In the genomic region with DNA sequence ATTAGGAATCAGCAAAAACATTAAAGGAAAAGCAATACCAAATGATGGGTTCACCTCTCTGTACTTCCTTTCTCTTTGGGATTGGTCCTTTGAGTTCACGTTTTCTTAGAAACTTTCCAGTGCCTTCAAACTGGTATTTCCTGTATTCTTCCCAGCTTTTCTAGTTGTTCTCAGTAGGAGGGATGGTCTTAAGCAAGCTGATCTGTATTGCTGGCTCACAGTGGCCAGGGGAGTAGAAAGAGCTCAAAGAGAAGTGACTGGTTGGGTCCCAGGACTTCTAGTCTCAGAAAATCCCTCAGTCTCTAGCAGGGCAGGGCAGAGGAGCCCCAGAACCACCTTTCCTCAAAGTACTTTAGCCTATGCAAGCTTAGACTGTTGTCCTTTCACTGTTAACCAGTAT, we compare ENCODE assay signal across 1 cellular context.
TF ChIP-seq lines count a peak whose summit lies in the region.

No MANE protein-coding gene starts in this region.

TF ChIP-seq in GM23338, 12 proteins besides CTCF, POLR2A, EP300 and RAD21 (continued from another document):
- TF ChIP-seq, protein P1, sequence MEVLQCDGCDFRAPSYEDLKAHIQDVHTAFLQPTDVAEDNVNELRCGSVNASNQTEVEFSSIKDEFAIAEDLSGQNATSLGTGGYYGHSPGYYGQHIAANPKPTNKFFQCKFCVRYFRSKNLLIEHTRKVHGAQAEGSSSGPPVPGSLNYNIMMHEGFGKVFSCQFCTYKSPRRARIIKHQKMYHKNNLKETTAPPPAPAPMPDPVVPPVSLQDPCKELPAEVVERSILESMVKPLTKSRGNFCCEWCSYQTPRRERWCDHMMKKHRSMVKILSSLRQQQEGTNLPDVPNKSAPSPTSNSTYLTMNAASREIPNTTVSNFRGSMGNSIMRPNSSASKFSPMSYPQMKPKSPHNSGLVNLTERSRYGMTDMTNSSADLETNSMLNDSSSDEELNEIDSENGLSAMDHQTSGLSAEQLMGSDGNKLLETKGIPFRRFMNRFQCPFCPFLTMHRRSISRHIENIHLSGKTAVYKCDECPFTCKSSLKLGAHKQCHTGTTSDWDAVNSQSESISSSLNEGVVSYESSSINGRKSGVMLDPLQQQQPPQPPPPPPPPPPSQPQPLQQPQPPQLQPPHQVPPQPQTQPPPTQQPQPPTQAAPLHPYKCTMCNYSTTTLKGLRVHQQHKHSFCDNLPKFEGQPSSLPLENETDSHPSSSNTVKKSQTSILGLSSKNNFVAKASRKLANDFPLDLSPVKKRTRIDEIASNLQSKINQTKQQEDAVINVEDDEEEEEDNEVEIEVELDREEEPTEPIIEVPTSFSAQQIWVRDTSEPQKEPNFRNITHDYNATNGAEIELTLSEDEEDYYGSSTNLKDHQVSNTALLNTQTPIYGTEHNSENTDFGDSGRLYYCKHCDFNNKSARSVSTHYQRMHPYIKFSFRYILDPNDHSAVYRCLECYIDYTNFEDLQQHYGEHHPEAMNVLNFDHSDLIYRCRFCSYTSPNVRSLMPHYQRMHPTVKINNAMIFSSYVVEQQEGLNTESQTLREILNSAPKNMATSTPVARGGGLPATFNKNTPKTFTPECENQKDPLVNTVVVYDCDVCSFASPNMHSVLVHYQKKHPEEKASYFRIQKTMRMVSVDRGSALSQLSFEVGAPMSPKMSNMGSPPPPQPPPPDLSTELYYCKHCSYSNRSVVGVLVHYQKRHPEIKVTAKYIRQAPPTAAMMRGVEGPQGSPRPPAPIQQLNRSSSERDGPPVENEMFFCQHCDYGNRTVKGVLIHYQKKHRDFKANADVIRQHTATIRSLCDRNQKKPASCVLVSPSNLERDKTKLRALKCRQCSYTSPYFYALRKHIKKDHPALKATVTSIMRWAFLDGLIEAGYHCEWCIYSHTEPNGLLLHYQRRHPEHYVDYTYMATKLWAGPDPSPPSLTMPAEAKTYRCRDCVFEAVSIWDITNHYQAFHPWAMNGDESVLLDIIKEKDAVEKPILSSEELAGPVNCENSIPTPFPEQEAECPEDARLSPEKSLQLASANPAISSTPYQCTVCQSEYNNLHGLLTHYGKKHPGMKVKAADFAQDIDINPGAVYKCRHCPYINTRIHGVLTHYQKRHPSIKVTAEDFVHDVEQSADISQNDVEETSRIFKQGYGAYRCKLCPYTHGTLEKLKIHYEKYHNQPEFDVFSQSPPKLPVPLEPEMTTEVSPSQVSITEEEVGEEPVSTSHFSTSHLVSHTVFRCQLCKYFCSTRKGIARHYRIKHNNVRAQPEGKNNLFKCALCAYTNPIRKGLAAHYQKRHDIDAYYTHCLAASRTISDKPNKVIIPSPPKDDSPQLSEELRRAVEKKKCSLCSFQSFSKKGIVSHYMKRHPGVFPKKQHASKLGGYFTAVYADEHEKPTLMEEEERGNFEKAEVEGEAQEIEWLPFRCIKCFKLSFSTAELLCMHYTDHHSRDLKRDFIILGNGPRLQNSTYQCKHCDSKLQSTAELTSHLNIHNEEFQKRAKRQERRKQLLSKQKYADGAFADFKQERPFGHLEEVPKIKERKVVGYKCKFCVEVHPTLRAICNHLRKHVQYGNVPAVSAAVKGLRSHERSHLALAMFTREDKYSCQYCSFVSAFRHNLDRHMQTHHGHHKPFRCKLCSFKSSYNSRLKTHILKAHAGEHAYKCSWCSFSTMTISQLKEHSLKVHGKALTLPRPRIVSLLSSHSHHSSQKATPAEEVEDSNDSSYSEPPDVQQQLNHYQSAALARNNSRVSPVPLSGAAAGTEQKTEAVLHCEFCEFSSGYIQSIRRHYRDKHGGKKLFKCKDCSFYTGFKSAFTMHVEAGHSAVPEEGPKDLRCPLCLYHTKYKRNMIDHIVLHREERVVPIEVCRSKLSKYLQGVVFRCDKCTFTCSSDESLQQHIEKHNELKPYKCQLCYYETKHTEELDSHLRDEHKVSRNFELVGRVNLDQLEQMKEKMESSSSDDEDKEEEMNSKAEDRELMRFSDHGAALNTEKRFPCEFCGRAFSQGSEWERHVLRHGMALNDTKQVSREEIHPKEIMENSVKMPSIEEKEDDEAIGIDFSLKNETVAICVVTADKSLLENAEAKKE (CRISPR knock-in tag; IDR thresholded peaks at IDR 0.05): 0 out of 2 replicates have a peak, but pooled peaks have one; percentile 18
- TF ChIP-seq EZH2 (IDR thresholded peaks at IDR 0.05; ENCODE audit: low read depth, unreplicated experiment) (no peak), CREB1 (CRISPR knock-in tag; IDR thresholded peaks at IDR 0.05; ENCODE audit: low read depth) (no peak), ZNF331 (CRISPR knock-in tag; IDR thresholded peaks at IDR 0.05; ENCODE audit: low read depth) (no peak)
